14 cellular contexts compared by ENCODE assay signal in the genomic region with DNA sequence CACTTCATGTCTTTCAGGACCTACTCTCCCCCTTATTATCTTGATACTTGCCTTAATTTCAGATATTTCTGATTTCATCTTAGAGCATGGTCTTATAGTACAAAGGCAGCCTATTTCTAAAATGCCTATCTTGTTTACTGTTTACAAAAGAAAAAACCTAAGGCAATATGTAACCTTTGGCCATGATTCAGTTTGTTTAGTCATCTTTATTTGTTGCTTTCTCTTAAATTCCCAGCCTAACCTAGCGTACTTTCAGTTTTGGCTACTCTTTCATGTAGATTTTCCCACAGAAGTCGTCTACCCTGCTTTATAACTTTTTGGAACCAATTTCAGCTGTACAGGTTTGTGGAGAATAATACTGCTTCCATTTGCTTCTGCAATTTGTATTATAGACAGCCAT.
"Had no signal": no experiment of that assay in that cellular context is flagged by ENCODE, and none has a peak within 500 bp of the region (broad histone marks: within the 10 kb centered on the region; RNA-seq: fewer than 3 reads in every experiment).

No MANE protein-coding gene starts in this region.

- ATAC-seq: activated naive CD4-positive, alpha-beta T cell treated with anti-CD3 and anti-CD28 coated beads, Interleukin-2, amount 50 U/mL, for 72 hours had no signal

- DNase-seq: activated CD4-positive, alpha-beta T cell treated with anti-CD3 and anti-CD28 coated beads, Interleukin-2, amount 50 U/mL, for 4 hours; activated CD4-positive, CD25-positive, alpha-beta regulatory T cell treated with anti-CD3 and anti-CD28 coated beads, Interleukin-2, amount 50 U/mL, for 72 hours; activated effector memory CD4-positive, alpha-beta T cell treated with anti-CD3 and anti-CD28 coated beads, Interleukin-2, amount 50 U/mL, for 16 hours; activated T-cell treated with anti-CD3 and anti-CD28 coated beads, Interleukin-2, amount 50 U/mL, for 24 hours; effector CD8-positive, alpha-beta T cell; foreskin fibroblast; head of caudate nucleus; nephron progenitor cell; stimulated activated CD4-positive, alpha-beta T cell treated with anti-CD3 and anti-CD28 coated beads, Interleukin-4, amount 100 ng/mL, for 1 hour; stomach; thyroid gland; uterus had no signal

- H3K4me1 ChIP-seq: thyroid gland, uterus had no signal

- H3K27ac ChIP-seq: stomach, thyroid gland, uterus had no signal

- FAIRE-seq: islet of Langerhans had no signal

- H3K36me3 ChIP-seq: uterus had no signal

- H3K9me3 ChIP-seq: stomach, thyroid gland, uterus had no signal

- H3K4me3 ChIP-seq: stomach, thyroid gland, uterus had no signal

- H3K27me3 ChIP-seq: stomach, thyroid gland, uterus had no signal
